ENCODE assay signal across 1 cellular context in the genomic region with DNA sequence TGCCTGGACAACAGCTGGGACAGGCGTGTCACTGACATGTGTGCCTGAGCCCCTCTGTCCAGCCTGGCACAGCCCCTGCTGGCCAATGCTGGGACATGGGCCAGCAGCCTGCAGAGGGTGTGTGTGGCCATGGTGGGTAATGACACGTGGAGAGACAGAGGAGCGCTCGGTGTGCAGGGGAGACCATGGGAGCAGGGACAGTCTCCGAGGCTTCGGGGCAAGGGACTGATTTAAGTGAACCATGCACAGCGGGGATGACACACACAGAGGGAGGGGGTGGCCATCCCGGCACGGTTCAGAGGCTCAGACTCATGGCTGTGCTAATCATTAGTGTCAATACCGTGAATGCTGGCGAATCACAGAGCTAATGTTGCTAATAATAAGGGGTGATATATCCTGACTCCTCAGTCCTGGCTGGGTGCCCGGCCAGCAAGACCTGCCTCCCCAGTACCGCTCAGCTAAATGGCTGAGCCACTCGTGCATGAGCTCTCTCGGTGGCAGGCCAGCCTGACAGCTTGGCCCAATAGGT.
TF ChIP-seq lines count a peak whose summit lies in the region.

No MANE protein-coding gene starts in this region.

TF ChIP-seq in SK-N-SH treated with all-trans-retinoic acid at 6 μM for 48 hours, 23 proteins besides CTCF, POLR2A, EP300 and RAD21 (continued from another document):
- TF ChIP-seq, protein P1, sequence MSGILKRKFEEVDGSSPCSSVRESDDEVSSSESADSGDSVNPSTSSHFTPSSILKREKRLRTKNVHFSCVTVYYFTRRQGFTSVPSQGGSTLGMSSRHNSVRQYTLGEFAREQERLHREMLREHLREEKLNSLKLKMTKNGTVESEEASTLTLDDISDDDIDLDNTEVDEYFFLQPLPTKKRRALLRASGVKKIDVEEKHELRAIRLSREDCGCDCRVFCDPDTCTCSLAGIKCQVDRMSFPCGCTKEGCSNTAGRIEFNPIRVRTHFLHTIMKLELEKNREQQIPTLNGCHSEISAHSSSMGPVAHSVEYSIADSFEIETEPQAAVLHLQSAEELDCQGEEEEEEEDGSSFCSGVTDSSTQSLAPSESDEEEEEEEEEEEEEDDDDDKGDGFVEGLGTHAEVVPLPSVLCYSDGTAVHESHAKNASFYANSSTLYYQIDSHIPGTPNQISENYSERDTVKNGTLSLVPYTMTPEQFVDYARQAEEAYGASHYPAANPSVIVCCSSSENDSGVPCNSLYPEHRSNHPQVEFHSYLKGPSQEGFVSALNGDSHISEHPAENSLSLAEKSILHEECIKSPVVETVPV (CRISPR knock-in tag; IDR thresholded peaks at IDR 0.05): no peak
- TF ChIP-seq, protein P2, sequence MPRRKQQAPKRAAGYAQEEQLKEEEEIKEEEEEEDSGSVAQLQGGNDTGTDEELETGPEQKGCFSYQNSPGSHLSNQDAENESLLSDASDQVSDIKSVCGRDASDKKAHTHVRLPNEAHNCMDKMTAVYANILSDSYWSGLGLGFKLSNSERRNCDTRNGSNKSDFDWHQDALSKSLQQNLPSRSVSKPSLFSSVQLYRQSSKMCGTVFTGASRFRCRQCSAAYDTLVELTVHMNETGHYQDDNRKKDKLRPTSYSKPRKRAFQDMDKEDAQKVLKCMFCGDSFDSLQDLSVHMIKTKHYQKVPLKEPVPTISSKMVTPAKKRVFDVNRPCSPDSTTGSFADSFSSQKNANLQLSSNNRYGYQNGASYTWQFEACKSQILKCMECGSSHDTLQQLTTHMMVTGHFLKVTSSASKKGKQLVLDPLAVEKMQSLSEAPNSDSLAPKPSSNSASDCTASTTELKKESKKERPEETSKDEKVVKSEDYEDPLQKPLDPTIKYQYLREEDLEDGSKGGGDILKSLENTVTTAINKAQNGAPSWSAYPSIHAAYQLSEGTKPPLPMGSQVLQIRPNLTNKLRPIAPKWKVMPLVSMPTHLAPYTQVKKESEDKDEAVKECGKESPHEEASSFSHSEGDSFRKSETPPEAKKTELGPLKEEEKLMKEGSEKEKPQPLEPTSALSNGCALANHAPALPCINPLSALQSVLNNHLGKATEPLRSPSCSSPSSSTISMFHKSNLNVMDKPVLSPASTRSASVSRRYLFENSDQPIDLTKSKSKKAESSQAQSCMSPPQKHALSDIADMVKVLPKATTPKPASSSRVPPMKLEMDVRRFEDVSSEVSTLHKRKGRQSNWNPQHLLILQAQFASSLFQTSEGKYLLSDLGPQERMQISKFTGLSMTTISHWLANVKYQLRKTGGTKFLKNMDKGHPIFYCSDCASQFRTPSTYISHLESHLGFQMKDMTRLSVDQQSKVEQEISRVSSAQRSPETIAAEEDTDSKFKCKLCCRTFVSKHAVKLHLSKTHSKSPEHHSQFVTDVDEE (CRISPR knock-in tag; IDR thresholded peaks at IDR 0.05): no peak
- no peak for TF ChIP-seq ZNF8 (CRISPR knock-in tag; IDR thresholded peaks at IDR 0.05)
- TF ChIP-seq, protein P3, sequence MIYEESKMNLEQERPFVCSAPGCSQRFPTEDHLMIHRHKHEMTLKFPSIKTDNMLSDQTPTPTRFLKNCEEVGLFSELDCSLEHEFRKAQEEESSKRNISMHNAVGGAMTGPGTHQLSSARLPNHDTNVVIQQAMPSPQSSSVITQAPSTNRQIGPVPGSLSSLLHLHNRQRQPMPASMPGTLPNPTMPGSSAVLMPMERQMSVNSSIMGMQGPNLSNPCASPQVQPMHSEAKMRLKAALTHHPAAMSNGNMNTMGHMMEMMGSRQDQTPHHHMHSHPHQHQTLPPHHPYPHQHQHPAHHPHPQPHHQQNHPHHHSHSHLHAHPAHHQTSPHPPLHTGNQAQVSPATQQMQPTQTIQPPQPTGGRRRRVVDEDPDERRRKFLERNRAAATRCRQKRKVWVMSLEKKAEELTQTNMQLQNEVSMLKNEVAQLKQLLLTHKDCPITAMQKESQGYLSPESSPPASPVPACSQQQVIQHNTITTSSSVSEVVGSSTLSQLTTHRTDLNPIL (CRISPR knock-in tag; IDR thresholded peaks at IDR 0.05; ENCODE audit: low read depth): no peak
- TF ChIP-seq ZNF70 (CRISPR knock-in tag; IDR thresholded peaks at IDR 0.05): no peak
- TF ChIP-seq BACH2 (CRISPR knock-in tag; IDR thresholded peaks at IDR 0.05; ENCODE audit: borderline replicate concordance): no peak
- TF ChIP-seq ARNTL (CRISPR knock-in tag; IDR thresholded peaks at IDR 0.05; ENCODE audit: borderline replicate concordance, low read depth): no peak
- TF ChIP-seq SNAI2 (CRISPR knock-in tag; IDR thresholded peaks at IDR 0.05): no peak
- TF ChIP-seq, protein P4, sequence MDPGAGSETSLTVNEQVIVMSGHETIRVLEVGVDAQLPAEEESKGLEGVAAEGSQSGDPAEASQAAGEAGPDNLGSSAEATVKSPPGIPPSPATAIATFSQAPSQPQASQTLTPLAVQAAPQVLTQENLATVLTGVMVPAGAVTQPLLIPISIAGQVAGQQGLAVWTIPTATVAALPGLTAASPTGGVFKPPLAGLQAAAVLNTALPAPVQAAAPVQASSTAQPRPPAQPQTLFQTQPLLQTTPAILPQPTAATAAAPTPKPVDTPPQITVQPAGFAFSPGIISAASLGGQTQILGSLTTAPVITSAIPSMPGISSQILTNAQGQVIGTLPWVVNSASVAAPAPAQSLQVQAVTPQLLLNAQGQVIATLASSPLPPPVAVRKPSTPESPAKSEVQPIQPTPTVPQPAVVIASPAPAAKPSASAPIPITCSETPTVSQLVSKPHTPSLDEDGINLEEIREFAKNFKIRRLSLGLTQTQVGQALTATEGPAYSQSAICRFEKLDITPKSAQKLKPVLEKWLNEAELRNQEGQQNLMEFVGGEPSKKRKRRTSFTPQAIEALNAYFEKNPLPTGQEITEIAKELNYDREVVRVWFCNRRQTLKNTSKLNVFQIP (CRISPR knock-in tag; IDR thresholded peaks at IDR 0.05; ENCODE audit: borderline replicate concordance, low read depth): no peak
- TF ChIP-seq CSDC2 (CRISPR knock-in tag; IDR thresholded peaks at IDR 0.05): no peak
- no peak for TF ChIP-seq TCF4 (CRISPR knock-in tag; IDR thresholded peaks at IDR 0.05; ENCODE audit: borderline replicate concordance)
- TF ChIP-seq ZFP3 (CRISPR knock-in tag; IDR thresholded peaks at IDR 0.05): no peak
